In the genomic region with DNA sequence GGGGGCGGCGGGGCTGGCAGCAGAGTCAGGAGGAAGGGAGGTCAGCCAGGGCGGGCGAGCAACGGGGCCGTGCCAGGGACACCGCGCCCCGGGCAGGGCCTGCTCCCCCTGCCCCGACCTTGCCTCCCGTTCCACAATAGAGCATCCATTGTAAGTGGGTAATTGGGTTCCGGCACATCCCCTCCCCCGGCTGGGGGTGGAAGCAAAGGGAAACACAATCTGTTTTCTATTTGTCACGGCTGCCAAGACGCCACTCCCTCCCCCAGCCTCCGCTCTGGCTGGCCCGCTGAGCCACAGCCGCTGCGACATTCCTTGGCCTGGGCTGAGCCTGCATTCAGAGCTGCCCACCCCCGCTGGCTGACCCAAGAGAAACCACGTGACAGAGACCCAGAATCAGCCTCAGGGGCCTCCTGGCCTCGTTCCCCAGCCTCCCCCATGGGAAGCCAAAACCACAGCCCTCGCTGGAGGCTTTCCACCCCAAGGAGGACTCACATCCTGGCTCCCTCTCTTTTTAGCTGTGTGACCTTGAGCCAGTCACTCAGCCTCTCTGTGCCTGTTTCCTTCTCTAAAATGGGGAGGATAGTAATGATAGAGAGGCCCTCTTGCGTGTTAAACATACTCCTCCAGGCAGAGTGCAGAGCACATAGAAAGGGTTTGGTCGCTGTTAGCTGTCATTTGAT, we compare ENCODE assay signal across 7 cellular contexts.
DNase-seq lines count a peak whose midpoint lies in the region; ATAC-seq and TF ChIP-seq lines count a peak whose summit lies in the region.

No MANE protein-coding gene starts in this region.

- no peaks in the 10 kb centered on the region for H3K9me3 ChIP-seq in T-helper 17 cell (ENCODE audit: control insufficient read depth, low read length, poor library complexity, severe bottlenecking)

- ATAC-seq in T-helper 17 cell (no peak), HG03135 (IDR thresholded peaks at IDR 0.05; ENCODE audit: unreplicated experiment) (no peak)

- H3K27me3 Mint-ChIP-seq in T-helper 17 cell (peaks cover 41% of the 10 kb centered on the region), endothelial cell (ENCODE audit: unreplicated experiment) (peaks cover 8% of the 10 kb centered on the region)

- H3K4me3 Mint-ChIP-seq in T-helper 17 cell, result peak overlapping the region; percentile 33
- no peak overlapping the region for H3K4me3 Mint-ChIP-seq in endothelial cell (ENCODE audit: unreplicated experiment)

- no peaks in the 10 kb centered on the region for H3K9me3 Mint-ChIP-seq in endothelial cell (ENCODE audit: unreplicated experiment)

- TF ChIP-seq CTCF in GM10266 (IDR thresholded peaks at IDR 0.05; ENCODE audit: control insufficient read depth, insufficient read depth, low read depth, missing control alignments) (no peak), endothelial cell (IDR thresholded peaks at IDR 0.05; ENCODE audit: unreplicated experiment) (no peak)

- DNase-seq in GM10266 (ENCODE audit: extremely low spot score) (peak; percentile 61), NCI-H1436 (lab: John Stamatoyannopoulos, UW) (peak; percentile 77), T-helper 17 cell (no peak), endothelial cell (ENCODE audit: low spot score) (peak; percentile 77), medulla oblongata (ENCODE audit: extremely low spot score) (peak; percentile 97), stromal cell of bone marrow (ENCODE audit: low read depth) (peak; percentile 89)

- H3K36me3 Mint-ChIP-seq in T-helper 17 cell (ENCODE audit: low read depth) (peaks cover 1% of the 10 kb centered on the region), endothelial cell (ENCODE audit: low read depth, unreplicated experiment) (peaks cover 4% of the 10 kb centered on the region)

- peaks cover 10% of the 10 kb centered on the region for H3K4me1 Mint-ChIP-seq in T-helper 17 cell
- H3K4me1 Mint-ChIP-seq in endothelial cell (ENCODE audit: unreplicated experiment), result peaks cover 17% of the 10 kb centered on the region

- H3K27ac Mint-ChIP-seq in T-helper 17 cell (no peak overlapping the region), endothelial cell (ENCODE audit: unreplicated experiment) (peak overlapping the region; percentile 78)

Comparison
In these comparisons a context has a peak if more than half of its experiments do, and no peak if none do; other contexts are left out.
1. DNase-seq: peak in GM10266 (single experiment), NCI-H1436 (single experiment), endothelial cell (single experiment), medulla oblongata (single experiment) and stromal cell of bone marrow (single experiment); none in T-helper 17 cell (0 of 3).